ENCODE assay signal across 1 cellular context in the genomic region with DNA sequence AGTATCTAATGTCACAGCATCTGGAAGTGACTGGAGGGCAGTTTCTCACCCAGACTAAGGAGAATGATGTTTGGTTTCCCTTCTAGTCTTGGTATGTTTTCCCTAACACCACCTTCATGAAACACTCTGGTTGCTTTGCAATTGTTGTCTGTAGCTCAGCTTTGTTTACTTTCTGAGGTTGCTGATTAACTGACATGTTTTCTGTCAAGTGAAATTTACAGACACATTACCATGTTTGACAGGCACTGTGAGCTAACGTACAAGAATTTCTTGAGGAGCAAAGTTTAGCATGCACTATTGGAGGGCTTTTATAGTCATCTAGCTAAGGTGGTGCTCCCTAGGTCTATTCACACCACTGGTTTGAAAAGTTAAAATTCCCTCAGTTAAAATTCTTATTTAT.
TF ChIP-seq lines count a peak whose summit lies in the region.

No MANE protein-coding gene starts in this region.

TF ChIP-seq in HepG2, 621 proteins besides CTCF, POLR2A, EP300 and RAD21 (continued from another document and continues in another):
- TF ChIP-seq NFIC (IDR thresholded peaks at IDR 0.05; ENCODE audit: low read length) (peak; percentile 66; the same call in 1 of the 2 replicates), PHB2 (IDR thresholded peaks at IDR 0.05; ENCODE audit: partially characterized antibody) (no peak), ZNF30 (CRISPR knock-in tag; IDR thresholded peaks at IDR 0.05) (no peak), ZNF703 (CRISPR knock-in tag; IDR thresholded peaks at IDR 0.05; ENCODE audit: borderline replicate concordance) (no peak), SSRP1 (CRISPR knock-in tag; IDR thresholded peaks at IDR 0.05) (0 out of 2 replicates have a peak, but pooled peaks have one; percentile 48), KMT2B (CRISPR knock-in tag; IDR thresholded peaks at IDR 0.05) (no peak), ZNF678 (CRISPR knock-in tag; IDR thresholded peaks at IDR 0.05) (no peak), TMF1 (CRISPR knock-in tag; IDR thresholded peaks at IDR 0.05; ENCODE audit: low read depth) (no peak), TOE1 (CRISPR knock-in tag; IDR thresholded peaks at IDR 0.05) (no peak), ZNF546 (CRISPR knock-in tag; conservative IDR thresholded peaks at IDR 0.05) (no peak), PLRG1 (conservative IDR thresholded peaks at IDR 0.05) (no peak), NFIB (CRISPR knock-in tag; IDR thresholded peaks at IDR 0.05; ENCODE audit: borderline replicate concordance) (no peak), NCOA5 (CRISPR knock-in tag; IDR thresholded peaks at IDR 0.05) (peak; percentile 45; the same call in 1 of the 2 replicates), RBM39 (IDR thresholded peaks at IDR 0.05; ENCODE audit: low read depth, low read length, poor library complexity, severe bottlenecking) (no peak), THAP11 (CRISPR knock-in tag; IDR thresholded peaks at IDR 0.05) (peak; percentile 64), ZNF652 (CRISPR knock-in tag; IDR thresholded peaks at IDR 0.05; ENCODE audit: borderline replicate concordance, low read depth) (no peak), ZNF282 (IDR thresholded peaks at IDR 0.05; ENCODE audit: partially characterized antibody) (no peak), PCBP2 (optimal IDR thresholded peaks at IDR 0.05; ENCODE audit: low read depth, low read length, poor library complexity, severe bottlenecking) (no peak), MED8 (CRISPR knock-in tag; IDR thresholded peaks at IDR 0.05; ENCODE audit: insufficient replicate concordance) (no peak), IRX3 (CRISPR knock-in tag; IDR thresholded peaks at IDR 0.05; ENCODE audit: borderline replicate concordance, low read depth) (no peak), CBX1 (IDR thresholded peaks at IDR 0.05; ENCODE audit: low read depth) (no peak), EEA1 (CRISPR knock-in tag; IDR thresholded peaks at IDR 0.05; ENCODE audit: borderline replicate concordance) (no peak), SRF (IDR thresholded peaks at IDR 0.05; ENCODE audit: low read depth, low read length) (no peak), ZNF792 (CRISPR knock-in tag; IDR thresholded peaks at IDR 0.05) (peak; percentile 55; the same call in 1 of the 2 replicates), ELF3 (CRISPR knock-in tag; IDR thresholded peaks at IDR 0.05) (peak; percentile 61; the same call in 1 of the 2 replicates), BCL6 (CRISPR knock-in tag; IDR thresholded peaks at IDR 0.05) (peak; percentile 69), TARDBP (CRISPR knock-in tag; IDR thresholded peaks at IDR 0.05) (no peak), MXD4 (CRISPR knock-in tag; IDR thresholded peaks at IDR 0.05) (no peak), NR2F6 (IDR thresholded peaks at IDR 0.05) (no peak), NR2F6 (CRISPR knock-in tag; IDR thresholded peaks at IDR 0.05) (peak; percentile 26; the same call in 1 of the 2 replicates), HOXA5 (CRISPR knock-in tag; IDR thresholded peaks at IDR 0.05) (0 out of 2 replicates have a peak, but pooled peaks have one; percentile 48), PAF1 (CRISPR knock-in tag; IDR thresholded peaks at IDR 0.05) (no peak), ZNF446 (CRISPR knock-in tag; IDR thresholded peaks at IDR 0.05) (no peak), REXO4 (CRISPR knock-in tag; IDR thresholded peaks at IDR 0.05; ENCODE audit: borderline replicate concordance) (no peak), KAT7 (CRISPR knock-in tag; IDR thresholded peaks at IDR 0.05; ENCODE audit: borderline replicate concordance) (no peak), RCOR2 (CRISPR knock-in tag; IDR thresholded peaks at IDR 0.05) (no peak), PAX8 (CRISPR knock-in tag; IDR thresholded peaks at IDR 0.05; ENCODE audit: borderline replicate concordance) (no peak)
- TF ChIP-seq, protein P1, sequence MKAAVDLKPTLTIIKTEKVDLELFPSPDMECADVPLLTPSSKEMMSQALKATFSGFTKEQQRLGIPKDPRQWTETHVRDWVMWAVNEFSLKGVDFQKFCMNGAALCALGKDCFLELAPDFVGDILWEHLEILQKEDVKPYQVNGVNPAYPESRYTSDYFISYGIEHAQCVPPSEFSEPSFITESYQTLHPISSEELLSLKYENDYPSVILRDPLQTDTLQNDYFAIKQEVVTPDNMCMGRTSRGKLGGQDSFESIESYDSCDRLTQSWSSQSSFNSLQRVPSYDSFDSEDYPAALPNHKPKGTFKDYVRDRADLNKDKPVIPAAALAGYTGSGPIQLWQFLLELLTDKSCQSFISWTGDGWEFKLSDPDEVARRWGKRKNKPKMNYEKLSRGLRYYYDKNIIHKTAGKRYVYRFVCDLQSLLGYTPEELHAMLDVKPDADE (CRISPR knock-in tag; IDR thresholded peaks at IDR 0.05), result no peak
- TF ChIP-seq, protein P2, sequence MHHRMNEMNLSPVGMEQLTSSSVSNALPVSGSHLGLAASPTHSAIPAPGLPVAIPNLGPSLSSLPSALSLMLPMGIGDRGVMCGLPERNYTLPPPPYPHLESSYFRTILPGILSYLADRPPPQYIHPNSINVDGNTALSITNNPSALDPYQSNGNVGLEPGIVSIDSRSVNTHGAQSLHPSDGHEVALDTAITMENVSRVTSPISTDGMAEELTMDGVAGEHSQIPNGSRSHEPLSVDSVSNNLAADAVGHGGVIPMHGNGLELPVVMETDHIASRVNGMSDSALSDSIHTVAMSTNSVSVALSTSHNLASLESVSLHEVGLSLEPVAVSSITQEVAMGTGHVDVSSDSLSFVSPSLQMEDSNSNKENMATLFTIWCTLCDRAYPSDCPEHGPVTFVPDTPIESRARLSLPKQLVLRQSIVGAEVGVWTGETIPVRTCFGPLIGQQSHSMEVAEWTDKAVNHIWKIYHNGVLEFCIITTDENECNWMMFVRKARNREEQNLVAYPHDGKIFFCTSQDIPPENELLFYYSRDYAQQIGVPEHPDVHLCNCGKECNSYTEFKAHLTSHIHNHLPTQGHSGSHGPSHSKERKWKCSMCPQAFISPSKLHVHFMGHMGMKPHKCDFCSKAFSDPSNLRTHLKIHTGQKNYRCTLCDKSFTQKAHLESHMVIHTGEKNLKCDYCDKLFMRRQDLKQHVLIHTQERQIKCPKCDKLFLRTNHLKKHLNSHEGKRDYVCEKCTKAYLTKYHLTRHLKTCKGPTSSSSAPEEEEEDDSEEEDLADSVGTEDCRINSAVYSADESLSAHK (CRISPR knock-in tag; IDR thresholded peaks at IDR 0.05; ENCODE audit: borderline replicate concordance), result no peak
- TF ChIP-seq, protein P3, sequence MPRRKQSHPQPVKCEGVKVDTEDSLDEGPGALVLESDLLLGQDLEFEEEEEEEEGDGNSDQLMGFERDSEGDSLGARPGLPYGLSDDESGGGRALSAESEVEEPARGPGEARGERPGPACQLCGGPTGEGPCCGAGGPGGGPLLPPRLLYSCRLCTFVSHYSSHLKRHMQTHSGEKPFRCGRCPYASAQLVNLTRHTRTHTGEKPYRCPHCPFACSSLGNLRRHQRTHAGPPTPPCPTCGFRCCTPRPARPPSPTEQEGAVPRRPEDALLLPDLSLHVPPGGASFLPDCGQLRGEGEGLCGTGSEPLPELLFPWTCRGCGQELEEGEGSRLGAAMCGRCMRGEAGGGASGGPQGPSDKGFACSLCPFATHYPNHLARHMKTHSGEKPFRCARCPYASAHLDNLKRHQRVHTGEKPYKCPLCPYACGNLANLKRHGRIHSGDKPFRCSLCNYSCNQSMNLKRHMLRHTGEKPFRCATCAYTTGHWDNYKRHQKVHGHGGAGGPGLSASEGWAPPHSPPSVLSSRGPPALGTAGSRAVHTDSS (CRISPR knock-in tag; conservative IDR thresholded peaks at IDR 0.05), result 0 out of 2 replicates have a peak, but pooled peaks have one; percentile 30
- TF ChIP-seq, protein P4, sequence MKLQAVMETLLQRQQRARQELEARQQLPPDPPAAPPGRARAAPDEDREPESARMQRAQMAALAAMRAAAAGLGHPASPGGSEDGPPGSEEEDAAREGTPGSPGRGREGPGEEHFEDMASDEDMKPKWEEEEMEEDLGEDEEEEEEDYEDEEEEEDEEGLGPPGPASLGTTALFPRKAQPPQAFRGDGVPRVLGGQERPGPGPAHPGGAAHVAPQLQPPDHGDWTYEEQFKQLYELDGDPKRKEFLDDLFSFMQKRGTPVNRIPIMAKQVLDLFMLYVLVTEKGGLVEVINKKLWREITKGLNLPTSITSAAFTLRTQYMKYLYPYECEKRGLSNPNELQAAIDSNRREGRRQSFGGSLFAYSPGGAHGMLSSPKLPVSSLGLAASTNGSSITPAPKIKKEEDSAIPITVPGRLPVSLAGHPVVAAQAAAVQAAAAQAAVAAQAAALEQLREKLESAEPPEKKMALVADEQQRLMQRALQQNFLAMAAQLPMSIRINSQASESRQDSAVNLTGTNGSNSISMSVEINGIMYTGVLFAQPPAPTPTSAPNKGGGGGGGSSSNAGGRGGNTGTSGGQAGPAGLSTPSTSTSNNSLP (IDR thresholded peaks at IDR 0.05; ENCODE audit: low read depth, low read length), result peak; percentile 69
- TF ChIP-seq, protein P5, sequence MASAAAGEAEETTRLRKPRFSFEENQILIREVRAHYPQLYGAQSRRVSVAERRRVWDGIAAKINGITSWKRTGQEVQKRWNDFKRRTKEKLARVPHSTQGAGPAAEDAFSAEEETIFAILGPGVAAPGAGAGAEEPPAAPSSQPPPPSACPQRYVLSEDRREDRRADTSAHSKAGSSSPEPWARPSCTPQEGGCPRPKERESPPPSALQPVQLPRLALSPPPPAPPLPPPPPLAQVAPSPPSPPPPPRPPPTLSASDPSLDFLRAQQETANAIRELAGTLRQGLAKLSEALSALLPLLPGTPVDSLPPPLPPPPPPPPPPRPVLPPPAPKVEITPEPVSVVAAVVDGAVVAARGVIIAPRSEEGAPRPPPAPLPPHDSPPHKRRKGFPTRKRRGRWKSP (CRISPR knock-in tag; IDR thresholded peaks at IDR 0.05), result no peak; the same call in 1 of the 2 replicates
- TF ChIP-seq, protein P6, sequence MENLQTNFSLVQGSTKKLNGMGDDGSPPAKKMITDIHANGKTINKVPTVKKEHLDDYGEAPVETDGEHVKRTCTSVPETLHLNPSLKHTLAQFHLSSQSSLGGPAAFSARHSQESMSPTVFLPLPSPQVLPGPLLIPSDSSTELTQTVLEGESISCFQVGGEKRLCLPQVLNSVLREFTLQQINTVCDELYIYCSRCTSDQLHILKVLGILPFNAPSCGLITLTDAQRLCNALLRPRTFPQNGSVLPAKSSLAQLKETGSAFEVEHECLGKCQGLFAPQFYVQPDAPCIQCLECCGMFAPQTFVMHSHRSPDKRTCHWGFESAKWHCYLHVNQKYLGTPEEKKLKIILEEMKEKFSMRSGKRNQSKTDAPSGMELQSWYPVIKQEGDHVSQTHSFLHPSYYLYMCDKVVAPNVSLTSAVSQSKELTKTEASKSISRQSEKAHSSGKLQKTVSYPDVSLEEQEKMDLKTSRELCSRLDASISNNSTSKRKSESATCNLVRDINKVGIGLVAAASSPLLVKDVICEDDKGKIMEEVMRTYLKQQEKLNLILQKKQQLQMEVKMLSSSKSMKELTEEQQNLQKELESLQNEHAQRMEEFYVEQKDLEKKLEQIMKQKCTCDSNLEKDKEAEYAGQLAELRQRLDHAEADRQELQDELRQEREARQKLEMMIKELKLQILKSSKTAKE (CRISPR knock-in tag; IDR thresholded peaks at IDR 0.05; ENCODE audit: borderline replicate concordance), result no peak; the same call in 1 of the 2 replicates
- TF ChIP-seq, protein P7, sequence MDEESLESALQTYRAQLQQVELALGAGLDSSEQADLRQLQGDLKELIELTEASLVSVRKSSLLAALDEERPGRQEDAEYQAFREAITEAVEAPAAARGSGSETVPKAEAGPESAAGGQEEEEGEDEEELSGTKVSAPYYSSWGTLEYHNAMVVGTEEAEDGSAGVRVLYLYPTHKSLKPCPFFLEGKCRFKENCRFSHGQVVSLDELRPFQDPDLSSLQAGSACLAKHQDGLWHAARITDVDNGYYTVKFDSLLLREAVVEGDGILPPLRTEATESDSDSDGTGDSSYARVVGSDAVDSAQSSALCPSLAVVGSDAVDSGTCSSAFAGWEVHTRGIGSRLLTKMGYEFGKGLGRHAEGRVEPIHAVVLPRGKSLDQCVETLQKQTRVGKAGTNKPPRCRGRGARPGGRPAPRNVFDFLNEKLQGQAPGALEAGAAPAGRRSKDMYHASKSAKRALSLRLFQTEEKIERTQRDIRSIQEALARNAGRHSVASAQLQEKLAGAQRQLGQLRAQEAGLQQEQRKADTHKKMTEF (CRISPR knock-in tag; IDR thresholded peaks at IDR 0.05), result peak; percentile 41; the same call in 1 of the 2 replicates
- TF ChIP-seq, protein P8, sequence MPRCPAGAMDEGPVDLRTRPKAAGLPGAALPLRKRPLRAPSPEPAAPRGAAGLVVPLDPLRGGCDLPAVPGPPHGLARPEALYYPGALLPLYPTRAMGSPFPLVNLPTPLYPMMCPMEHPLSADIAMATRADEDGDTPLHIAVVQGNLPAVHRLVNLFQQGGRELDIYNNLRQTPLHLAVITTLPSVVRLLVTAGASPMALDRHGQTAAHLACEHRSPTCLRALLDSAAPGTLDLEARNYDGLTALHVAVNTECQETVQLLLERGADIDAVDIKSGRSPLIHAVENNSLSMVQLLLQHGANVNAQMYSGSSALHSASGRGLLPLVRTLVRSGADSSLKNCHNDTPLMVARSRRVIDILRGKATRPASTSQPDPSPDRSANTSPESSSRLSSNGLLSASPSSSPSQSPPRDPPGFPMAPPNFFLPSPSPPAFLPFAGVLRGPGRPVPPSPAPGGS (CRISPR knock-in tag; IDR thresholded peaks at IDR 0.05), result no peak
- TF ChIP-seq, protein P9, sequence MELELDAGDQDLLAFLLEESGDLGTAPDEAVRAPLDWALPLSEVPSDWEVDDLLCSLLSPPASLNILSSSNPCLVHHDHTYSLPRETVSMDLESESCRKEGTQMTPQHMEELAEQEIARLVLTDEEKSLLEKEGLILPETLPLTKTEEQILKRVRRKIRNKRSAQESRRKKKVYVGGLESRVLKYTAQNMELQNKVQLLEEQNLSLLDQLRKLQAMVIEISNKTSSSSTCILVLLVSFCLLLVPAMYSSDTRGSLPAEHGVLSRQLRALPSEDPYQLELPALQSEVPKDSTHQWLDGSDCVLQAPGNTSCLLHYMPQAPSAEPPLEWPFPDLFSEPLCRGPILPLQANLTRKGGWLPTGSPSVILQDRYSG (CRISPR knock-in tag; IDR thresholded peaks at IDR 0.05), result no peak
- TF ChIP-seq, protein P10, sequence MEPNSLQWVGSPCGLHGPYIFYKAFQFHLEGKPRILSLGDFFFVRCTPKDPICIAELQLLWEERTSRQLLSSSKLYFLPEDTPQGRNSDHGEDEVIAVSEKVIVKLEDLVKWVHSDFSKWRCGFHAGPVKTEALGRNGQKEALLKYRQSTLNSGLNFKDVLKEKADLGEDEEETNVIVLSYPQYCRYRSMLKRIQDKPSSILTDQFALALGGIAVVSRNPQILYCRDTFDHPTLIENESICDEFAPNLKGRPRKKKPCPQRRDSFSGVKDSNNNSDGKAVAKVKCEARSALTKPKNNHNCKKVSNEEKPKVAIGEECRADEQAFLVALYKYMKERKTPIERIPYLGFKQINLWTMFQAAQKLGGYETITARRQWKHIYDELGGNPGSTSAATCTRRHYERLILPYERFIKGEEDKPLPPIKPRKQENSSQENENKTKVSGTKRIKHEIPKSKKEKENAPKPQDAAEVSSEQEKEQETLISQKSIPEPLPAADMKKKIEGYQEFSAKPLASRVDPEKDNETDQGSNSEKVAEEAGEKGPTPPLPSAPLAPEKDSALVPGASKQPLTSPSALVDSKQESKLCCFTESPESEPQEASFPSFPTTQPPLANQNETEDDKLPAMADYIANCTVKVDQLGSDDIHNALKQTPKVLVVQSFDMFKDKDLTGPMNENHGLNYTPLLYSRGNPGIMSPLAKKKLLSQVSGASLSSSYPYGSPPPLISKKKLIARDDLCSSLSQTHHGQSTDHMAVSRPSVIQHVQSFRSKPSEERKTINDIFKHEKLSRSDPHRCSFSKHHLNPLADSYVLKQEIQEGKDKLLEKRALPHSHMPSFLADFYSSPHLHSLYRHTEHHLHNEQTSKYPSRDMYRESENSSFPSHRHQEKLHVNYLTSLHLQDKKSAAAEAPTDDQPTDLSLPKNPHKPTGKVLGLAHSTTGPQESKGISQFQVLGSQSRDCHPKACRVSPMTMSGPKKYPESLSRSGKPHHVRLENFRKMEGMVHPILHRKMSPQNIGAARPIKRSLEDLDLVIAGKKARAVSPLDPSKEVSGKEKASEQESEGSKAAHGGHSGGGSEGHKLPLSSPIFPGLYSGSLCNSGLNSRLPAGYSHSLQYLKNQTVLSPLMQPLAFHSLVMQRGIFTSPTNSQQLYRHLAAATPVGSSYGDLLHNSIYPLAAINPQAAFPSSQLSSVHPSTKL (CRISPR knock-in tag; IDR thresholded peaks at IDR 0.05), result peak; percentile 90
